21 cellular contexts compared by ENCODE assay signal in genomic region chr4:172698256-172698655, GRCh38.
"Had no signal": no experiment of that assay in that cellular context is flagged by ENCODE, and none has a peak within 500 bp of the region (broad histone marks: within the 10 kb centered on the region; RNA-seq: fewer than 3 reads in every experiment).

No MANE protein-coding gene starts in this region.

- H3K4me1 Mint-ChIP-seq: central memory CD8-positive, alpha-beta T cell; mesothelial cell of epicardium; naive thymus-derived CD8-positive, alpha-beta T cell; neural progenitor cell; stimulated activated memory B cell treated with anti-CD40 and anti-IgM and Interleukin-4, amounts not matched to agents 10 μg/mL and 1 μg/mL and 100 μg/mL, for 72 hours had no signal

- H3K27ac Mint-ChIP-seq: activated naive CD8-positive, alpha-beta T cell; mesothelial cell of epicardium; naive thymus-derived CD8-positive, alpha-beta T cell; neural progenitor cell; stimulated activated memory B cell treated with anti-CD40 and anti-IgM and Interleukin-4, amounts not matched to agents 10 μg/mL and 1 μg/mL and 100 μg/mL, for 72 hours; type B pancreatic cell; WTC11 had no signal

- ATAC-seq: esophagus mucosa; gastrocnemius medialis; left ventricle myocardium superior; naive thymus-derived CD8-positive, alpha-beta T cell; sciatic nerve; stimulated activated memory B cell treated with anti-CD40 and anti-IgM and Interleukin-4, amounts not matched to agents 10 μg/mL and 1 μg/mL and 100 μg/mL, for 72 hours; WTC11 had no signal

- DNase-seq: activated T-cell treated with anti-CD3 and anti-CD28 coated beads, Interleukin-2, amount 50 U/mL, for 1 hour; adrenal gland; brain microvascular endothelial cell; effector memory CD4-positive, alpha-beta T cell; gastrocnemius medialis; hippocampal formation; left ventricle myocardium superior; mammary epithelial cell; naive thymus-derived CD8-positive, alpha-beta T cell; posterior cingulate gyrus; small intestine; stimulated activated CD4-positive, alpha-beta T cell treated with anti-CD3 and anti-CD28 coated beads, Interleukin-2, amount 100 ng/mL, for 24 hours had no signal

- H3K36me3 Mint-ChIP-seq: activated naive CD8-positive, alpha-beta T cell; naive thymus-derived CD8-positive, alpha-beta T cell; neural progenitor cell; stimulated activated memory B cell treated with anti-CD40 and anti-IgM and Interleukin-4, amounts not matched to agents 10 μg/mL and 1 μg/mL and 100 μg/mL, for 72 hours; type B pancreatic cell had no signal

- H3K27me3 Mint-ChIP-seq: activated naive CD8-positive, alpha-beta T cell; central memory CD8-positive, alpha-beta T cell; naive thymus-derived CD8-positive, alpha-beta T cell; stimulated activated memory B cell treated with anti-CD40 and anti-IgM and Interleukin-4, amounts not matched to agents 10 μg/mL and 1 μg/mL and 100 μg/mL, for 72 hours; type B pancreatic cell had no signal

- H3K4me3 Mint-ChIP-seq: activated naive CD8-positive, alpha-beta T cell; central memory CD8-positive, alpha-beta T cell; mesothelial cell of epicardium; naive thymus-derived CD8-positive, alpha-beta T cell; neural progenitor cell; stimulated activated memory B cell treated with anti-CD40 and anti-IgM and Interleukin-4, amounts not matched to agents 10 μg/mL and 1 μg/mL and 100 μg/mL, for 72 hours; type B pancreatic cell; WTC11 had no signal
